In the genomic region with DNA sequence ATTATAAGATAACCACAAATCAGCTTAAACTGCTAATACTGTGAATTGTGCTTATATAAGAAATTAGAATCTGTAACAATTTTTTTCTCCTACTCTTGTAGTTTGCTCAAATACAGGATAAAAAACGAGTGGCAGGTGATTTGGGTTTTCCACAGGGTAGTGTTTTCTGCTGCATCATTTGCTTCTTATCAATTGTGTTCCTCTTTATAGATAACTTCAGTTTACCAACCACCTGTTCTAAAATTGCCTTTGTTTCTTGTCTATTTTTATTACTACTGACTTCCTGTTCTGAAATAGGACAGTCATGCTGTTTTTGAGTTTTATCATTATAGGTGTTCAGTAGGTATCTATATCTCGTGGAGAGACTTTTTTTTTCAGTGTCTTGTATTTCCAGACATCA, we compare ENCODE assay signal across 11 cellular contexts. TPM values are rescaled to one million over a fixed set of nuclear protein-coding genes. Genes with fewer than 3 reads are reported as not detected.
DNase-seq lines count a peak whose midpoint lies in the region; ATAC-seq and TF ChIP-seq lines count a peak whose summit lies in the region.
"Had no signal": no experiment of that assay in that cellular context is flagged by ENCODE, and none has a peak within 500 bp of the region (broad histone marks: within the 10 kb centered on the region; RNA-seq: fewer than 3 reads in every experiment).

No MANE protein-coding gene starts in this region.

- TF ChIP-seq CTCF in esophagus muscularis mucosa (IDR thresholded peaks at IDR 0.05): no peak
- TF ChIP-seq CTCF in MCF 10A (IDR thresholded peaks at IDR 0.05; ENCODE audit: unreplicated experiment): no peak

- TF ChIP-seq POLR2A in esophagus muscularis mucosa (IDR thresholded peaks at IDR 0.05; ENCODE audit: low read depth): no peak

- H3K4me3 Mint-ChIP-seq in activated naive CD8-positive, alpha-beta T cell: no peak overlapping the region
- no peak overlapping the region for H3K4me3 Mint-ChIP-seq in activated naive CD8-positive, alpha-beta T cell treated with anti-CD3 and anti-CD28 coated beads, Interleukin-2, amount 50 U/mL, for 24 hours
- no peak overlapping the region for H3K4me3 Mint-ChIP-seq in MCF 10A (ENCODE audit: unreplicated experiment)

- peak overlapping the region; percentile 47 for H3K27ac Mint-ChIP-seq in activated naive CD8-positive, alpha-beta T cell
- no peak overlapping the region for H3K27ac Mint-ChIP-seq in activated naive CD8-positive, alpha-beta T cell treated with anti-CD3 and anti-CD28 coated beads, Interleukin-2, amount 50 U/mL, for 24 hours
- no peak overlapping the region for H3K27ac Mint-ChIP-seq in MCF 10A (ENCODE audit: low read depth, unreplicated experiment)

- H3K27me3 ChIP-seq in esophagus muscularis mucosa: no peaks in the 10 kb centered on the region
- H3K27me3 ChIP-seq: uterus had no signal

- no peaks in the 10 kb centered on the region for H3K27me3 Mint-ChIP-seq in activated naive CD8-positive, alpha-beta T cell
- no peaks in the 10 kb centered on the region for H3K27me3 Mint-ChIP-seq in activated naive CD8-positive, alpha-beta T cell treated with anti-CD3 and anti-CD28 coated beads, Interleukin-2, amount 50 U/mL, for 24 hours
- no peaks in the 10 kb centered on the region for H3K27me3 Mint-ChIP-seq in MCF 10A (ENCODE audit: insufficient read depth, unreplicated experiment)

- DNase-seq in activated naive CD8-positive, alpha-beta T cell treated with anti-CD3 and anti-CD28 coated beads, Interleukin-2, amount 50 U/mL, for 24 hours: no peak
- DNase-seq in esophagus muscularis mucosa (ENCODE audit: extremely low spot score) (no peak), MCF 10A (ENCODE audit: unreplicated experiment) (no peak), AG20443 (ENCODE audit: low spot score) (no peak), NCI-H82 (lab: John Stamatoyannopoulos, UW) (no peak)
- DNase-seq: activated CD8-positive, alpha-beta memory T cell treated with anti-CD3 and anti-CD28 coated beads for 24 hours; NCI-H1694 treated with DMSO at 0.1 percent for 48 hours; uterus had no signal

- no peak for TF ChIP-seq EP300 in esophagus muscularis mucosa (IDR thresholded peaks at IDR 0.05)

- POLR2A ChIA-PET in MCF 10A (lab: Yijun Ruan, JAX): no interaction called here

- 78% methylated on average over 2 of the region's 2 CpGs for WGBS in esophagus muscularis mucosa

- ATAC-seq in activated naive CD8-positive, alpha-beta T cell treated with anti-CD3 and anti-CD28 coated beads, Interleukin-2, amount 50 U/mL, for 24 hours: no peak
- ATAC-seq in GM21576 (IDR thresholded peaks at IDR 0.05; ENCODE audit: unreplicated experiment): peak; percentile 67
- peak; percentile 49 for ATAC-seq in HG03460 (IDR thresholded peaks at IDR 0.05; ENCODE audit: unreplicated experiment)

- H3K4me3 ChIP-seq in esophagus muscularis mucosa: no peak overlapping the region
- H3K4me3 ChIP-seq: uterus had no signal

- H3K4me1 Mint-ChIP-seq in activated naive CD8-positive, alpha-beta T cell (ENCODE audit: low read depth): peaks cover 85% of the 10 kb centered on the region
- peaks cover 65% of the 10 kb centered on the region for H3K4me1 Mint-ChIP-seq in activated naive CD8-positive, alpha-beta T cell treated with anti-CD3 and anti-CD28 coated beads, Interleukin-2, amount 50 U/mL, for 24 hours
- peaks cover 22% of the 10 kb centered on the region for H3K4me1 Mint-ChIP-seq in MCF 10A (ENCODE audit: insufficient read depth, unreplicated experiment)

- H3K27ac ChIP-seq in esophagus muscularis mucosa (replicated peaks in 1 of 4): peak overlapping the region in 1 of 4 donors; percentile 0

- H3K36me3 ChIP-seq in esophagus muscularis mucosa: no peaks in the 10 kb centered on the region
- H3K36me3 ChIP-seq: uterus had no signal

- peaks cover 25% of the 10 kb centered on the region for H3K36me3 Mint-ChIP-seq in activated naive CD8-positive, alpha-beta T cell
- peaks cover 17% of the 10 kb centered on the region for H3K36me3 Mint-ChIP-seq in activated naive CD8-positive, alpha-beta T cell treated with anti-CD3 and anti-CD28 coated beads, Interleukin-2, amount 50 U/mL, for 24 hours (ENCODE audit: low read depth)
- peaks cover 8% of the 10 kb centered on the region for H3K36me3 Mint-ChIP-seq in MCF 10A (ENCODE audit: insufficient read depth, unreplicated experiment)

- BruUV-seq in MCF 10A (replicated peaks; lab: Mats Ljungman, UMichigan): no TSS peak

- CTCF ChIA-PET in MCF 10A (lab: Yijun Ruan, JAX): no interaction called here

- no peaks in the 10 kb centered on the region for H3K9me3 Mint-ChIP-seq in activated naive CD8-positive, alpha-beta T cell (ENCODE audit: low read depth)
- H3K9me3 Mint-ChIP-seq in activated naive CD8-positive, alpha-beta T cell treated with anti-CD3 and anti-CD28 coated beads, Interleukin-2, amount 50 U/mL, for 24 hours: no peaks in the 10 kb centered on the region
- no peaks in the 10 kb centered on the region for H3K9me3 Mint-ChIP-seq in MCF 10A (ENCODE audit: unreplicated experiment)

- peaks cover 38 to 50% (median 46%) of the 10 kb centered on the region in 4 donors for H3K4me1 ChIP-seq in esophagus muscularis mucosa

- H3K9me3 ChIP-seq in esophagus muscularis mucosa: no peaks in the 10 kb centered on the region
- H3K9me3 ChIP-seq: uterus had no signal

- intact Hi-C loops in esophagus muscularis mucosa (cut with DNase I) (no loop called here), MCF 10A (cut with micrococcal nuclease) (loop anchor here (5.0 kb wide), 1 partner anchor 58 kb away; a partner anchor contains a TSS)

RNA-seq across cellular contexts. Expression of a gene that starts 56.9 kb away (rescaled TPM):
- total RNA-seq in esophagus muscularis mucosa: 100 to 1,000 TPM; 145 to 180 (median 163) TPM
- 19.7 and 29.0 TPM in 2 replicates for total RNA-seq in MCF 10A (2022)
